Comparison of ENCODE assay signal across 34 cellular contexts in genomic region chr9:125413579-125413978, GRCh38.
"Had no signal": no experiment of that assay in that cellular context is flagged by ENCODE, and none has a peak within 500 bp of the region (broad histone marks: within the 10 kb centered on the region; RNA-seq: fewer than 3 reads in every experiment).

No MANE protein-coding gene starts in this region.

- ATAC-seq: activated naive CD4-positive, alpha-beta T cell treated with anti-CD3 and anti-CD28 coated beads, Interleukin-2, amount 50 U/mL, for 72 hours; activated naive CD8-positive, alpha-beta T cell treated with anti-CD3 and anti-CD28 coated beads, Interleukin-2, amount 50 U/mL, for 24 hours; activated T-cell treated with anti-CD3 and anti-CD28 coated beads, Interleukin-2, amount 50 U/mL, for 4 hours; activated T-cell treated with anti-CD3 and anti-CD28 coated beads, Interleukin-2, amount 50 U/mL, for 72 hours; activated T-helper 17 cell treated with anti-CD3 and anti-CD28 coated beads, Interleukin-2, amount 50 U/mL, for 72 hours; body of pancreas had no signal

- H3K36me3 ChIP-seq: adrenal gland, ascending aorta, brain microvascular endothelial cell, breast epithelium, cardiac muscle cell had no signal

- H3K27me3 ChIP-seq: adrenal gland, brain microvascular endothelial cell, breast epithelium, cardiac muscle cell had no signal

- FAIRE-seq: astrocyte, bronchial epithelial cell had no signal

- H3K9me3 ChIP-seq: adrenal gland, ascending aorta, body of pancreas, breast epithelium had no signal

- H3K27ac ChIP-seq: adrenal gland, ascending aorta, body of pancreas, brain microvascular endothelial cell, breast epithelium, cardiac muscle cell had no signal

- H3K4me3 ChIP-seq: adrenal gland, ascending aorta, body of pancreas, breast epithelium, cardiac muscle cell had no signal

- H3K4me1 ChIP-seq: adrenal gland, ascending aorta, breast epithelium had no signal

- DNase-seq: activated effector memory CD4-positive, alpha-beta T cell treated with anti-CD3 and anti-CD28 coated beads, Interleukin-2, amount 50 U/mL, for 16 hours; activated effector memory CD4-positive, alpha-beta T cell treated with Interleukin-2 at 50 U/mL for 16 hours; activated gamma-delta T cell; activated gamma-delta T cell treated with Interleukin-2 at 50 U/mL for 16 hours; activated naive CD4-positive, alpha-beta T cell; activated naive CD4-positive, alpha-beta T cell treated with anti-CD3 and anti-CD28 coated beads for 36 hours; activated naive CD4-positive, alpha-beta T cell treated with anti-CD3 and anti-CD28 coated beads, Interleukin-2, amount 10 ng/mL, durations not matched to agents 7 days and 5 days; activated naive CD4-positive, alpha-beta T cell treated with anti-CD3 and anti-CD28 coated beads, Interleukin-2, amount 50 U/mL, for 16 hours; activated naive CD4-positive, alpha-beta T cell treated with Interleukin-2 at 50 U/mL for 16 hours; activated naive CD8-positive, alpha-beta T cell treated with anti-CD3 and anti-CD28 coated beads for 36 hours; activated naive CD8-positive, alpha-beta T cell treated with anti-CD3 and anti-CD28 coated beads, Interleukin-2, amount 10 ng/mL, durations not matched to agents 7 days and 5 days; activated naive CD8-positive, alpha-beta T cell treated with anti-CD3 and anti-CD28 coated beads, Interleukin-2, amount 50 U/mL, for 24 hours; activated T-cell treated with anti-CD3 and anti-CD28 coated beads, Interleukin-2, amount 50 U/mL, for 1 hour; activated T-cell treated with anti-CD3 and anti-CD28 coated beads, Interleukin-2, amount 50 U/mL, for 24 hours; activated T-cell treated with anti-CD3 and anti-CD28 coated beads, Interleukin-2, amount 50 U/mL, for 4 hours; activated T-cell treated with anti-CD3 and anti-CD28 coated beads, Interleukin-2, amount 50 U/mL, for 48 hours; activated T-cell treated with anti-CD3 and anti-CD28 coated beads, Interleukin-2, amount 50 U/mL, for 72 hours; adrenal gland; amniotic stem cell; amygdala; anterior cingulate cortex; aorta; body of pancreas; brain microvascular endothelial cell; caudate nucleus; central memory CD4-positive, alpha-beta T cell; cerebellar nuclear complex had no signal
